ENCODE assay signal across 28 cellular contexts in genomic region chr12:18135509-18135908, GRCh38. TPM values are rescaled to one million over a fixed set of nuclear protein-coding genes. Genes with fewer than 3 reads are reported as not detected.
DNase-seq lines count a peak whose midpoint lies in the region; ATAC-seq, FAIRE-seq and TF ChIP-seq lines count a peak whose summit lies in the region.
"Had no signal": no experiment of that assay in that cellular context is flagged by ENCODE, and none has a peak within 500 bp of the region (broad histone marks: within the 10 kb centered on the region; RNA-seq: fewer than 3 reads in every experiment).

No MANE protein-coding gene starts in this region.

- no peaks in the 10 kb centered on the region for H3K36me3 ChIP-seq in K562 (ENCODE audit: control insufficient read depth, insufficient read depth, low read length)
- no peaks in the 10 kb centered on the region for H3K36me3 ChIP-seq in mesenchymal stem cell (ENCODE audit: control insufficient read depth in 1 of 2, insufficient read depth in 2 of 2, low read depth in 1 of 2, low read length in 2 of 2)
- H3K36me3 ChIP-seq: right atrium auricular region, SJCRH30, stomach had no signal

- no peak overlapping the region for H2BK5ac ChIP-seq in mesenchymal stem cell (ENCODE audit: low read depth, low read length, poor library complexity, severe bottlenecking)

- no peaks in the 10 kb centered on the region for H3K9me3 Mint-ChIP-seq in natural killer cell treated with Interleukin-12 subunit alpha and Interleukin-12 subunit beta and Interleukin-15 and Interleukin-18, amount 100 ng/mL, for 72 hours
- H3K9me3 Mint-ChIP-seq: type B pancreatic cell had no signal

- TF ChIP-seq RAD21 in K562 (CRISPR knock-in tag; conservative IDR thresholded peaks at IDR 0.05 in 1 of 2, IDR thresholded peaks at IDR 0.05 in 1 of 2), result no peak

- no peaks in the 10 kb centered on the region for H3K4me1 Mint-ChIP-seq in natural killer cell treated with Interleukin-12 subunit alpha and Interleukin-12 subunit beta and Interleukin-15 and Interleukin-18, amount 100 ng/mL, for 72 hours (ENCODE audit: low read depth in 2 of 2)

- no peaks in the 10 kb centered on the region for H3K9me1 ChIP-seq in K562 (ENCODE audit: control insufficient read depth, insufficient read depth, low read length)

- H3K79me2 ChIP-seq in K562 (ENCODE audit: control insufficient read depth, insufficient read depth, low read length), result no peaks in the 10 kb centered on the region

- CTCF ChIA-PET in K562 (lab: Yijun Ruan, JAX; ENCODE audit: low intra/inter-chr PET ratio), result no interaction called here

- no peak overlapping the region for H4K91ac ChIP-seq in mesenchymal stem cell (ENCODE audit: low read length)

- H3K36me3 Mint-ChIP-seq in natural killer cell treated with Interleukin-12 subunit alpha and Interleukin-12 subunit beta and Interleukin-15 and Interleukin-18, amount 100 ng/mL, for 72 hours, result no peaks in the 10 kb centered on the region
- H3K36me3 Mint-ChIP-seq: activated naive CD4-positive, alpha-beta T cell treated with anti-CD3 and anti-CD28 coated beads, Interleukin-2, amount 50 U/mL, for 72 hours; type B pancreatic cell had no signal

- H2BK15ac ChIP-seq in mesenchymal stem cell (ENCODE audit: low read depth, poor library complexity, severe bottlenecking), result no peak overlapping the region

- no peak overlapping the region for H3K9ac ChIP-seq in K562 (ENCODE audit: insufficient read depth in 1 of 2, low read depth in 2 of 2, low read length in 2 of 2)
- peak overlapping the region; percentile 75 for H3K9ac ChIP-seq in mesenchymal stem cell (ENCODE audit: low read length)

- no peak overlapping the region for H3K4me3 Mint-ChIP-seq in natural killer cell treated with Interleukin-12 subunit alpha and Interleukin-12 subunit beta and Interleukin-15 and Interleukin-18, amount 100 ng/mL, for 72 hours
- H3K4me3 Mint-ChIP-seq: type B pancreatic cell had no signal

- ATAC-seq in K562, result no peak
- ATAC-seq in natural killer cell treated with Interleukin-12 subunit alpha and Interleukin-12 subunit beta and Interleukin-15 and Interleukin-18, amount 100 ng/mL, for 72 hours, result no peak
- ATAC-seq: A549; activated naive CD4-positive, alpha-beta T cell treated with anti-CD3 and anti-CD28 coated beads, Interleukin-2, amount 50 U/mL, for 72 hours; body of pancreas; esophagus mucosa; HCT116 had no signal

- no peak for FAIRE-seq in K562 (lab: Jason Lieb, UNC)
- FAIRE-seq: A549, colon had no signal

- no peak overlapping the region for H3K14ac ChIP-seq in mesenchymal stem cell (ENCODE audit: low read length in 2 of 2)

- in situ Hi-C loops in K562 (cut with MboI), result no loop called here

- no peak overlapping the region for H3K23ac ChIP-seq in mesenchymal stem cell (ENCODE audit: low read length in 2 of 2)

- H3K9me3 ChIP-seq in K562 (replicated peaks; ENCODE audit: control insufficient read depth, insufficient read depth, low read depth, low read length) (no peaks in the 10 kb centered on the region), mesenchymal stem cell (ENCODE audit: control insufficient read depth, low read length) (no peaks in the 10 kb centered on the region)
- H3K9me3 ChIP-seq: A549, body of pancreas, right atrium auricular region, SJCRH30, stomach had no signal

- H3K27ac Mint-ChIP-seq in natural killer cell treated with Interleukin-12 subunit alpha and Interleukin-12 subunit beta and Interleukin-15 and Interleukin-18, amount 100 ng/mL, for 72 hours, result no peak overlapping the region
- H3K27ac Mint-ChIP-seq: activated naive CD4-positive, alpha-beta T cell treated with anti-CD3 and anti-CD28 coated beads, Interleukin-2, amount 50 U/mL, for 72 hours; type B pancreatic cell had no signal

- no peak overlapping the region for H3K4me3 ChIP-seq in K562
- H3K4me3 ChIP-seq in mesenchymal stem cell (ENCODE audit: insufficient read depth in 1 of 2, low read depth in 1 of 2, low read length in 2 of 2), result peak overlapping the region in 1 of 2 experiments; percentile 52
- H3K4me3 ChIP-seq: A549, body of pancreas, right atrium auricular region, SJCRH30, stomach had no signal

- H3K27me3 Mint-ChIP-seq in natural killer cell treated with Interleukin-12 subunit alpha and Interleukin-12 subunit beta and Interleukin-15 and Interleukin-18, amount 100 ng/mL, for 72 hours, result no peaks in the 10 kb centered on the region

- no peak overlapping the region for H3K18ac ChIP-seq in mesenchymal stem cell (ENCODE audit: low read depth in 1 of 2, low read length in 2 of 2)

- no peaks in the 10 kb centered on the region for H4K20me1 ChIP-seq in K562 (replicated peaks; ENCODE audit: control insufficient read depth, insufficient read depth, low read length)

- DNase-seq in AG08395 (ENCODE audit: low spot score), result peak; percentile 2
- DNase-seq in HT1080 (ENCODE audit: low read depth), result peak; percentile 27
- no peak for DNase-seq in K562 (ENCODE audit: extremely low read depth in 1 of 4, low spot score in 3 of 4)
- DNase-seq in mesenchymal stem cell, result no peak
- DNase-seq in NCI-H1694 (lab: John Stamatoyannopoulos, UW), result no peak
- DNase-seq in NCI-H2171 treated with DMSO at 0.1 percent for 48 hours (lab: John Stamatoyannopoulos, UW), result no peak
- no peak for DNase-seq in natural killer cell treated with Interleukin-12 subunit alpha and Interleukin-12 subunit beta and Interleukin-15 and Interleukin-18, amount 100 ng/mL, for 72 hours (ENCODE audit: low spot score)
- no peak for DNase-seq in NCI-H1694 treated with DMSO at 0.1 percent for 48 hours (lab: John Stamatoyannopoulos, UW)
- DNase-seq: activated CD4-positive, alpha-beta T cell treated with anti-CD3 and anti-CD28 coated beads for 4 hours; body of pancreas; C1 segment of cervical spinal cord; Calu3; effector memory CD4-positive, alpha-beta T cell; glutamatergic neuron; NCI-H1092 treated with DMSO at 0.1 percent for 48 hours; NCI-H2029 treated with DMSO at 0.1 percent for 48 hours; occipital lobe; SJCRH30; stomach had no signal

- H2BK120ac ChIP-seq in mesenchymal stem cell (ENCODE audit: low read depth, low read length), result no peak overlapping the region

- H3K4ac ChIP-seq in mesenchymal stem cell (ENCODE audit: low read depth in 1 of 2, low read length in 2 of 2), result no peak overlapping the region

- no TSS peak for BruUV-seq in K562 (replicated peaks; lab: Mats Ljungman, UMichigan)

- H3K4me1 ChIP-seq in K562 (replicated peaks in 1 of 2; ENCODE audit: control insufficient read depth in 2 of 2, insufficient read depth in 2 of 2, low read length in 2 of 2) (no peaks in the 10 kb centered on the region), mesenchymal stem cell (ENCODE audit: control insufficient read depth, insufficient read depth, low read depth, low read length) (no peaks in the 10 kb centered on the region)
- H3K4me1 ChIP-seq: A549, body of pancreas, right atrium auricular region, SJCRH30, stomach had no signal

- POLR2A ChIA-PET in K562 (lab: Yijun Ruan, JAX), result no interaction called here

- no peak overlapping the region for H3K4me2 ChIP-seq in K562 (ENCODE audit: insufficient read depth, low read length)
- no peak overlapping the region for H3K4me2 ChIP-seq in mesenchymal stem cell (ENCODE audit: low read length, poor library complexity, severe bottlenecking)
- H3K4me2 ChIP-seq: A549 had no signal

- no peaks in the 10 kb centered on the region for H3K79me1 ChIP-seq in mesenchymal stem cell (replicated peaks; ENCODE audit: low read length, poor library complexity, severe bottlenecking)

- H2BK12ac ChIP-seq in mesenchymal stem cell (ENCODE audit: low read length in 2 of 2), result no peak overlapping the region

- no peak for TF ChIP-seq CTCF in K562 (IDR thresholded peaks at IDR 0.05 in 2 of 3, conservative IDR thresholded peaks at IDR 0.05 in 1 of 3; ENCODE audit: insufficient read depth in 2 of 3, low read depth in 1 of 3, low read length in 3 of 3)

- no peaks in the 10 kb centered on the region for H3K27me3 ChIP-seq in K562 (ENCODE audit: control insufficient read depth in 2 of 2, insufficient read depth in 2 of 2, low read length in 2 of 2)
- H3K27me3 ChIP-seq in mesenchymal stem cell (ENCODE audit: control insufficient read depth in 1 of 2, insufficient read depth in 1 of 2, low read length in 2 of 2), result no peaks in the 10 kb centered on the region
- H3K27me3 ChIP-seq: body of pancreas, right atrium auricular region, SJCRH30, stomach had no signal

- TF ChIP-seq POLR2A in K562 (conservative IDR thresholded peaks at IDR 0.05), result no peak

- no peak overlapping the region for H2AFZ ChIP-seq in K562 (ENCODE audit: low read depth, low read length)
- no peak overlapping the region for H2AFZ ChIP-seq in mesenchymal stem cell (ENCODE audit: low read depth, low read length)

- 0% methylated on average over 2 of the region's 8 CpGs for WGBS in K562 (ENCODE audit: insufficient coverage, low coverage, missing lambda C conversion rate)
- WGBS in mesenchymal stem cell, result 78% methylated on average over 6 of the region's 8 CpGs

- no peak overlapping the region for H4K8ac ChIP-seq in mesenchymal stem cell (ENCODE audit: low read length)

- intact Hi-C loops in K562 (cut with micrococcal nuclease), result no loop called here

- TF ChIP-seq EP300 in K562 (IDR thresholded peaks at IDR 0.05; ENCODE audit: low read length), result no peak

- H3K27ac ChIP-seq in K562 (ENCODE audit: extremely low read depth, low read depth, low read length) (no peak overlapping the region), mesenchymal stem cell (ENCODE audit: low read length, poor library complexity, severe bottlenecking) (no peak overlapping the region)
- H3K27ac ChIP-seq: A549, body of pancreas, right atrium auricular region, SJCRH30, stomach had no signal

- H2AK5ac ChIP-seq in mesenchymal stem cell (ENCODE audit: low read length, severe bottlenecking), result no peak overlapping the region

RNA-seq across cellular contexts. Expression of gene RERGL, which starts 45.5 kb away (rescaled TPM):
- not detected in 2 replicates for total RNA-seq in HT1080 (2014; rRNA removed; shearing (Covaris generic))
- not detected in 2 replicates for polyA plus RNA-seq in HT1080 (2015; cell fraction: cytosol; rRNA removed)
- 0.48 TPM in 1 of 2 replicates, not detected in the other for polyA plus RNA-seq in HT1080 (2015; cell fraction: nucleus; rRNA removed)
- not detected in 2 replicates for total RNA-seq in K562 (2011; cell fraction: chromatin; rRNA removed; ENCODE audit: low replicate concordance)
- not detected in 2 replicates for total RNA-seq in K562 (2011; cell fraction: nucleolus; rRNA removed)
- total RNA-seq in K562 (2011; cell fraction: nucleoplasm; rRNA removed), result not detected in 2 replicates
- total RNA-seq in K562 (2014; rRNA removed) (not detected in 2 replicates), K562 (2014; rRNA removed; fragmentation: Illumina TruSeq; extraction: Trizol) (not detected in 2 replicates), K562 (2015; rRNA removed; fragmentation: Illumina TruSeq; extraction: Trizol) (not detected in 2 replicates), K562 (2021) (not detected in 2 replicates)
- polyA plus RNA-seq in K562 (2011; rRNA removed) (not detected in 2 replicates), K562 (2014; fragmentation: Illumina TruSeq; extraction: Trizol) (not detected in 2 replicates), K562 (2014; fragmentation: Nextera tagmentation; extraction: Ambion mirVana) (under 1 TPM in 1 of 2 experiments, not detected in 1; 0.11 TPM), K562 (2014; rRNA removed) (not detected in 2 replicates)
- not detected in 2 replicates for polyA plus RNA-seq in K562 (2011; cell fraction: cytosol; rRNA removed)
- not detected in 2 replicates for polyA plus RNA-seq in K562 (2011; cell fraction: nucleus; rRNA removed)
- polyA plus RNA-seq in K562 (2012), result not detected in 2 replicates
- not detected in 2 replicates for polyA minus RNA-seq in K562 (2011; rRNA and poly(A)+ RNA removed)
- polyA minus RNA-seq in K562 (2011; cell fraction: cytosol; rRNA and poly(A)+ RNA removed), result not detected in 2 replicates
- polyA minus RNA-seq in K562 (2011; cell fraction: nucleus; rRNA and poly(A)+ RNA removed), result not detected in 2 replicates
- polyA plus RNA-seq in mesenchymal stem cell (2013, experiment 1 of 2), result not detected
- polyA plus RNA-seq in mesenchymal stem cell (2013, experiment 2 of 2), result not detected
- total RNA-seq in natural killer cell treated with Interleukin-12 subunit alpha and Interleukin-12 subunit beta and Interleukin-15 and Interleukin-18, amount 100 ng/mL, for 72 hours, result not detected
- total RNA-seq: activated naive CD4-positive, alpha-beta T cell treated with anti-CD3 and anti-CD28 coated beads, Interleukin-2, amount 50 U/mL, for 72 hours; kidney epithelial cell; SJCRH30; T-helper 1 cell treated with Interleukin-12 subunit alpha and Interleukin-12 subunit beta and Interleukin-4 antibody, amounts not matched to agents 30 ng/mL and 1 ng/mL, for 36 hours had no signal
- polyA plus RNA-seq: A549 had no signal

Comparison
In these comparisons a context has a peak if more than half of its experiments do, and no peak if none do; other contexts are left out.
1. DNase-seq: peak in AG08395 (single experiment) and HT1080 (single experiment); none in K562 (0 of 4), mesenchymal stem cell (single experiment), NCI-H1694 (single experiment), NCI-H2171 treated with DMSO at 0.1 percent for 48 hours (single experiment), natural killer cell treated with Interleukin-12 subunit alpha and Interleukin-12 subunit beta and Interleukin-15 and Interleukin-18, amount 100 ng/mL, for 72 hours (single experiment) and NCI-H1694 treated with DMSO at 0.1 percent for 48 hours (single experiment).